21 cellular contexts compared by ENCODE assay signal in genomic region chr10:132355754-132356153, GRCh38. TPM values are rescaled to one million over a fixed set of nuclear protein-coding genes. Genes with fewer than 3 reads are reported as not detected.
A peak's percentile ranks its signal among the peaks of the same experiment; 100 is the strongest.
DNase-seq lines count a peak whose midpoint lies in the region; ATAC-seq and TF ChIP-seq lines count a peak whose summit lies in the region.
"Had no signal": no experiment of that assay in that cellular context is flagged by ENCODE, and none has a peak within 500 bp of the region (broad histone marks: within the 10 kb centered on the region; RNA-seq: fewer than 3 reads in every experiment).

No MANE protein-coding gene starts in this region.

- intact Hi-C loops in spleen (cut with DNase I; ENCODE audit: low total_unique reads), result no loop called here

- H3K27me3 ChIP-seq in neural progenitor cell (no peaks in the 10 kb centered on the region), spleen (replicated peaks in 1 of 7) (no peaks in the 10 kb centered on the region), brain microvascular endothelial cell (replicated peaks) (no peaks in the 10 kb centered on the region)
- H3K27me3 ChIP-seq: BLaER1 treated with 17β-estradiol and CSF1 and Interleukin-3, amounts not matched to agents 10 nM and 100 nM had no signal

- H4K20me1 ChIP-seq in neural progenitor cell (ENCODE audit: low read depth), result no peaks in the 10 kb centered on the region

- H3K4me2 ChIP-seq in neural progenitor cell, result no peak overlapping the region
- H3K4me2 ChIP-seq: PC-9 had no signal

- ATAC-seq in natural killer cell treated with Interleukin-12 subunit alpha and Interleukin-12 subunit beta and Interleukin-15 and Interleukin-18, amount 100 ng/mL, for 72 hours, result no peak
- ATAC-seq: GM12878 had no signal

- H3K79me2 ChIP-seq in neural progenitor cell (ENCODE audit: low read depth), result no peaks in the 10 kb centered on the region

- no peak overlapping the region for H3K9ac ChIP-seq in neural progenitor cell
- H3K9ac ChIP-seq: BLaER1 treated with 17β-estradiol and CSF1 and Interleukin-3, amounts not matched to agents 10 nM and 100 nM had no signal

- H3K4me1 ChIP-seq in neural progenitor cell (no peaks in the 10 kb centered on the region), spleen (peaks cover 0 to 32% (median 7%) of the 10 kb centered on the region in 6 donors)

- H3K27ac Mint-ChIP-seq in neural progenitor cell, result peak overlapping the region; percentile 53
- no peak overlapping the region for H3K27ac Mint-ChIP-seq in glutamatergic neuron (ENCODE audit: unreplicated experiment)
- H3K27ac Mint-ChIP-seq in natural killer cell treated with Interleukin-12 subunit alpha and Interleukin-12 subunit beta and Interleukin-15 and Interleukin-18, amount 100 ng/mL, for 72 hours, result peak overlapping the region in 1 of 2 donors; percentile 19

- peaks cover 7% of the 10 kb centered on the region for H3K4me1 Mint-ChIP-seq in neural progenitor cell
- peaks cover 8% of the 10 kb centered on the region for H3K4me1 Mint-ChIP-seq in glutamatergic neuron (ENCODE audit: low read depth, unreplicated experiment)
- H3K4me1 Mint-ChIP-seq in natural killer cell treated with Interleukin-12 subunit alpha and Interleukin-12 subunit beta and Interleukin-15 and Interleukin-18, amount 100 ng/mL, for 72 hours (ENCODE audit: low read depth in 2 of 2), result peaks cover 0 to 12% of the 10 kb centered on the region in 2 donors

- TF ChIP-seq POLR2A in spleen (IDR thresholded peaks at IDR 0.05), result no peak

- H3K9me3 Mint-ChIP-seq in neural progenitor cell (peaks cover 3% of the 10 kb centered on the region), glutamatergic neuron (ENCODE audit: unreplicated experiment) (peaks cover 6% of the 10 kb centered on the region)
- no peaks in the 10 kb centered on the region for H3K9me3 Mint-ChIP-seq in natural killer cell treated with Interleukin-12 subunit alpha and Interleukin-12 subunit beta and Interleukin-15 and Interleukin-18, amount 100 ng/mL, for 72 hours
- H3K9me3 Mint-ChIP-seq: CD4-positive, alpha-beta memory T cell had no signal

- DNase-seq in CD1c-positive myeloid dendritic cell (ENCODE audit: extremely low spot score), result peak; percentile 76
- no peak for DNase-seq in neural progenitor cell (ENCODE audit: low spot score)
- DNase-seq in spleen, result peak; percentile 75
- DNase-seq in glutamatergic neuron, result no peak
- DNase-seq in natural killer cell treated with Interleukin-12 subunit alpha and Interleukin-12 subunit beta and Interleukin-15 and Interleukin-18, amount 100 ng/mL, for 72 hours (ENCODE audit: low spot score), result no peak
- DNase-seq in brain microvascular endothelial cell, result no peak
- DNase-seq: CD4-positive, alpha-beta memory T cell; COR-L47; DMS53; NCI-H1048; NCI-H1417; NCI-H1694; NCI-H2029 treated with DMSO at 0.1 percent for 48 hours; NCI-H446 treated with DMSO at 0.1 percent for 48 hours; NCI-H526 treated with DMSO at 0.1 percent for 48 hours; PC-9; RPMI8226; SHP77 had no signal

- H3K27me3 Mint-ChIP-seq in neural progenitor cell (ENCODE audit: insufficient read depth, low read depth) (no peaks in the 10 kb centered on the region), glutamatergic neuron (ENCODE audit: unreplicated experiment) (peaks cover 13% of the 10 kb centered on the region)
- no peaks in the 10 kb centered on the region for H3K27me3 Mint-ChIP-seq in natural killer cell treated with Interleukin-12 subunit alpha and Interleukin-12 subunit beta and Interleukin-15 and Interleukin-18, amount 100 ng/mL, for 72 hours
- H3K27me3 Mint-ChIP-seq: CD4-positive, alpha-beta memory T cell had no signal

- no peak overlapping the region for H3K4me3 ChIP-seq in neural progenitor cell
- no peak overlapping the region for H3K4me3 ChIP-seq in spleen
- no peak overlapping the region for H3K4me3 ChIP-seq in brain microvascular endothelial cell (ENCODE audit: low read depth, low read length)
- H3K4me3 ChIP-seq: BLaER1 treated with 17β-estradiol and CSF1 and Interleukin-3, amounts not matched to agents 10 nM and 100 nM; GM12878; PC-9 had no signal

- H2AFZ ChIP-seq in neural progenitor cell (replicated peaks), result no peak overlapping the region
- H2AFZ ChIP-seq: PC-9 had no signal

- H3F3A ChIP-seq in neural progenitor cell (ENCODE audit: low read depth), result no peaks in the 10 kb centered on the region

- H3K9me3 ChIP-seq in neural progenitor cell (ENCODE audit: low read depth), result no peaks in the 10 kb centered on the region
- no peaks in the 10 kb centered on the region for H3K9me3 ChIP-seq in spleen
- H3K9me3 ChIP-seq: BLaER1 treated with 17β-estradiol and CSF1 and Interleukin-3, amounts not matched to agents 10 nM and 100 nM had no signal

- WGBS in spleen, 5 donors, result 61 to 82% (median 79%) methylated on average over 13 of the region's 13 CpGs

- TF ChIP-seq CTCF in neural progenitor cell (IDR thresholded peaks at IDR 0.05), result no peak
- TF ChIP-seq CTCF in spleen (IDR thresholded peaks at IDR 0.05 in 8 of 11, conservative IDR thresholded peaks at IDR 0.05 in 3 of 11), result no peak
- no peak for TF ChIP-seq CTCF in glutamatergic neuron (IDR thresholded peaks at IDR 0.05; ENCODE audit: partially characterized antibody, unreplicated experiment)
- no peak for TF ChIP-seq CTCF in brain microvascular endothelial cell (IDR thresholded peaks at IDR 0.05; ENCODE audit: low read depth, low read length, missing control alignments)

- no peaks in the 10 kb centered on the region for H3K36me3 ChIP-seq in neural progenitor cell
- H3K36me3 ChIP-seq in spleen, result peaks cover 0 to 53% (median 2%) of the 10 kb centered on the region in 6 donors
- no peaks in the 10 kb centered on the region for H3K36me3 ChIP-seq in brain microvascular endothelial cell (replicated peaks)
- H3K36me3 ChIP-seq: BLaER1 treated with 17β-estradiol and CSF1 and Interleukin-3, amounts not matched to agents 10 nM and 100 nM had no signal

- H3K36me3 Mint-ChIP-seq in neural progenitor cell (peaks cover 3% of the 10 kb centered on the region), glutamatergic neuron (ENCODE audit: unreplicated experiment) (peaks cover 5% of the 10 kb centered on the region)
- no peaks in the 10 kb centered on the region for H3K36me3 Mint-ChIP-seq in natural killer cell treated with Interleukin-12 subunit alpha and Interleukin-12 subunit beta and Interleukin-15 and Interleukin-18, amount 100 ng/mL, for 72 hours

- H3K27ac ChIP-seq in angular gyrus (ENCODE audit: low read depth, low read length) (peak overlapping the region; percentile 0), neural progenitor cell (no peak overlapping the region), spleen (no peak overlapping the region), brain microvascular endothelial cell (no peak overlapping the region)
- H3K27ac ChIP-seq: BLaER1 treated with 17β-estradiol and CSF1 and Interleukin-3, amounts not matched to agents 10 nM and 100 nM; PC-9 had no signal

- in situ Hi-C loops in brain microvascular endothelial cell (cut with HindIII; ENCODE audit: low pct_ligation_motif_present, low sequenced_read_pairs), result no loop called here

- no peak overlapping the region for H3K4me3 Mint-ChIP-seq in neural progenitor cell
- no peak overlapping the region for H3K4me3 Mint-ChIP-seq in glutamatergic neuron (ENCODE audit: unreplicated experiment)
- no peak overlapping the region for H3K4me3 Mint-ChIP-seq in natural killer cell treated with Interleukin-12 subunit alpha and Interleukin-12 subunit beta and Interleukin-15 and Interleukin-18, amount 100 ng/mL, for 72 hours
- H3K4me3 Mint-ChIP-seq: CD4-positive, alpha-beta memory T cell had no signal

RNA-seq across cellular contexts. Expression of gene LRRC27, which starts 23.8 kb away (rescaled TPM):
- total RNA-seq in neural progenitor cell (ENCODE audit: low replicate concordance), result 8.0 and 16.9 TPM in 2 replicates
- total RNA-seq in spleen, result 10 to 100 TPM; 11.9 to 29.9 (median 19.4) TPM
- 10 to 100 TPM in 1 of 3 donors, 1 to 10 TPM in 2; 6.1 to 13.0 (median 8.5) TPM for polyA plus RNA-seq in spleen
- total RNA-seq in glutamatergic neuron (ENCODE audit: unreplicated experiment), result 13.8 TPM
- total RNA-seq in natural killer cell treated with Interleukin-12 subunit alpha and Interleukin-12 subunit beta and Interleukin-15 and Interleukin-18, amount 100 ng/mL, for 72 hours, result 1 to 10 TPM; 6.5 to 8.5 TPM

RNA-seq across cellular contexts. Expression of gene PWWP2B, which starts 41.2 kb away (rescaled TPM):
- total RNA-seq in neural progenitor cell (ENCODE audit: low replicate concordance), result 0.34 and 1.5 TPM in 2 replicates
- 10 to 100 TPM; 24.8 to 41.7 (median 28.1) TPM for total RNA-seq in spleen
- polyA plus RNA-seq in spleen, result 10 to 100 TPM; 22.5 to 50.0 (median 27.8) TPM
- total RNA-seq in glutamatergic neuron (ENCODE audit: unreplicated experiment), result 49.4 TPM
- 10 to 100 TPM; 15.2 to 17.9 TPM for total RNA-seq in natural killer cell treated with Interleukin-12 subunit alpha and Interleukin-12 subunit beta and Interleukin-15 and Interleukin-18, amount 100 ng/mL, for 72 hours

RNA-seq across cellular contexts. Expression of gene STK32C, which starts 48.0 kb away (rescaled TPM):
- total RNA-seq in neural progenitor cell (ENCODE audit: low replicate concordance), result 2.5 and 13.5 TPM in 2 replicates
- 10 to 100 TPM in 6 of 7 donors, 1 to 10 TPM in 1; 9.6 to 27.8 (median 15.4) TPM for total RNA-seq in spleen
- polyA plus RNA-seq in spleen, result 10 to 100 TPM; 13.2 to 23.8 (median 16.0) TPM
- total RNA-seq in glutamatergic neuron (ENCODE audit: unreplicated experiment), result 69.2 TPM
- 10 to 100 TPM; 29.2 to 34.6 TPM for total RNA-seq in natural killer cell treated with Interleukin-12 subunit alpha and Interleukin-12 subunit beta and Interleukin-15 and Interleukin-18, amount 100 ng/mL, for 72 hours

Comparison
In these comparisons a context has a peak if more than half of its experiments do, and no peak if none do; other contexts are left out.
1. DNase-seq: peak in CD1c-positive myeloid dendritic cell (single experiment) and spleen (single experiment); none in neural progenitor cell (single experiment), glutamatergic neuron (single experiment), natural killer cell treated with Interleukin-12 subunit alpha and Interleukin-12 subunit beta and Interleukin-15 and Interleukin-18, amount 100 ng/mL, for 72 hours (single experiment) and brain microvascular endothelial cell (single experiment).